In genomic region chr11:113549061-113549460, GRCh38 we compare ENCODE assay signal across 33 cellular contexts.
"Had no signal": no experiment of that assay in that cellular context is flagged by ENCODE, and none has a peak within 500 bp of the region (broad histone marks: within the 10 kb centered on the region; RNA-seq: fewer than 3 reads in every experiment).

No MANE protein-coding gene starts in this region.

- H3K4me3 ChIP-seq: adrenal gland, heart left ventricle had no signal

- ATAC-seq: activated CD4-positive, CD25-positive, alpha-beta regulatory T cell treated with anti-CD3 and anti-CD28 coated beads, Interleukin-2, amount 50 U/mL, for 24 hours; activated CD8-positive, alpha-beta T cell treated with anti-CD3 and anti-CD28 coated beads for 36 hours; activated naive CD8-positive, alpha-beta T cell treated with anti-CD3 and anti-CD28 coated beads, Interleukin-2, amount 50 U/mL, for 24 hours; activated T-cell treated with anti-CD3 and anti-CD28 coated beads, Interleukin-2, amount 50 U/mL, for 4 hours; activated T-helper 17 cell treated with anti-CD3 and anti-CD28 coated beads, Interleukin-2, amount 50 U/mL, for 72 hours; effector memory CD8-positive, alpha-beta T cell; esophagus mucosa; T-cell had no signal

- FAIRE-seq: colon, frontal cortex had no signal

- H3K4me1 Mint-ChIP-seq: activated B cell treated with CpG ODN at 0.5 μM for 24 hours; activated naive CD4-positive, alpha-beta T cell treated with anti-CD3 and anti-CD28 coated beads, Interleukin-2, amount 50 U/mL, for 24 hours; activated naive CD8-positive, alpha-beta T cell treated with anti-CD3 and anti-CD28 coated beads for 36 hours; activated naive CD8-positive, alpha-beta T cell treated with anti-CD3 and anti-CD28 coated beads, Interleukin-2, amount 50 U/mL, for 24 hours; activated T-helper 17 cell treated with anti-CD3 and anti-CD28 coated beads, Interleukin-2, amount 50 U/mL, for 72 hours; T-cell had no signal

- H3K27me3 ChIP-seq: adrenal gland had no signal

- H3K27ac ChIP-seq: adrenal gland, heart left ventricle, WERI-Rb-1 had no signal

- H3K27ac Mint-ChIP-seq: activated B cell treated with CpG ODN at 0.5 μM for 24 hours; activated CD8-positive, alpha-beta T cell treated with anti-CD3 and anti-CD28 coated beads for 36 hours; activated naive CD4-positive, alpha-beta T cell treated with anti-CD3 and anti-CD28 coated beads for 36 hours; activated naive CD4-positive, alpha-beta T cell treated with anti-CD3 and anti-CD28 coated beads, Interleukin-2, amount 50 U/mL, for 24 hours; activated naive CD8-positive, alpha-beta T cell treated with anti-CD3 and anti-CD28 coated beads for 36 hours; activated naive CD8-positive, alpha-beta T cell treated with anti-CD3 and anti-CD28 coated beads, Interleukin-2, amount 50 U/mL, for 24 hours; activated T-helper 17 cell treated with anti-CD3 and anti-CD28 coated beads, Interleukin-2, amount 50 U/mL, for 72 hours; effector memory CD8-positive, alpha-beta T cell; T-cell; T-helper 1 cell treated with Interleukin-12 subunit alpha and Interleukin-12 subunit beta and Interleukin-4 antibody, amounts not matched to agents 30 μg/mL and 1 μg/mL, for 36 hours; T-helper 2 cell treated with Interferon-gamma antibody and Interleukin-4, amounts not matched to agents 5 μg/mL and 100 μg/mL, for 36 hours had no signal

- H3K36me3 Mint-ChIP-seq: activated naive CD4-positive, alpha-beta T cell treated with anti-CD3 and anti-CD28 coated beads, Interleukin-2, amount 50 U/mL, for 24 hours; activated naive CD8-positive, alpha-beta T cell treated with anti-CD3 and anti-CD28 coated beads for 36 hours; brain; T-cell had no signal

- H3K4me3 Mint-ChIP-seq: activated B cell treated with CpG ODN at 0.5 μM for 24 hours; activated CD8-positive, alpha-beta T cell treated with anti-CD3 and anti-CD28 coated beads for 36 hours; activated naive CD4-positive, alpha-beta T cell treated with anti-CD3 and anti-CD28 coated beads for 36 hours; activated naive CD4-positive, alpha-beta T cell treated with anti-CD3 and anti-CD28 coated beads, Interleukin-2, amount 50 U/mL, for 24 hours; activated naive CD8-positive, alpha-beta T cell treated with anti-CD3 and anti-CD28 coated beads for 36 hours; activated naive CD8-positive, alpha-beta T cell treated with anti-CD3 and anti-CD28 coated beads, Interleukin-2, amount 50 U/mL, for 24 hours; activated T-cell treated with anti-CD3 and anti-CD28 coated beads, Interleukin-2, amount 50 U/mL, for 4 hours; activated T-helper 17 cell treated with anti-CD3 and anti-CD28 coated beads, Interleukin-2, amount 50 U/mL, for 72 hours; brain; effector memory CD8-positive, alpha-beta T cell; T-cell; T-helper 1 cell treated with Interleukin-12 subunit alpha and Interleukin-12 subunit beta and Interleukin-4 antibody, amounts not matched to agents 30 μg/mL and 1 μg/mL, for 36 hours; T-helper 2 cell treated with Interferon-gamma antibody and Interleukin-4, amounts not matched to agents 5 μg/mL and 100 μg/mL, for 36 hours had no signal

- H3K4me1 ChIP-seq: adrenal gland, heart left ventricle had no signal

- DNase-seq: activated B cell treated with CpG ODN at 0.5 μM for 24 hours; activated CD4-positive, alpha-beta T cell treated with anti-CD3 and anti-CD28 coated beads for 48 hours; activated CD4-positive, alpha-beta T cell treated with anti-CD3 and anti-CD28 coated beads, Interleukin-2, amount 50 U/mL, for 1 hour; activated CD4-positive, alpha-beta T cell treated with anti-CD3 and anti-CD28 coated beads, Interleukin-2, amount 50 U/mL, for 48 hours; activated CD8-positive, alpha-beta memory T cell treated with anti-CD3 and anti-CD28 coated beads for 24 hours; activated CD8-positive, alpha-beta T cell treated with anti-CD3 and anti-CD28 coated beads for 36 hours; activated effector memory CD4-positive, alpha-beta T cell treated with anti-CD3 and anti-CD28 coated beads, Interleukin-2, amount 50 U/mL, for 16 hours; activated naive CD4-positive, alpha-beta T cell treated with anti-CD3 and anti-CD28 coated beads for 36 hours; activated naive CD8-positive, alpha-beta T cell treated with anti-CD3 and anti-CD28 coated beads for 36 hours; activated naive CD8-positive, alpha-beta T cell treated with anti-CD3 and anti-CD28 coated beads, Interleukin-2, amount 50 U/mL, for 24 hours; activated T-cell treated with anti-CD3 and anti-CD28 coated beads, Interleukin-2, amount 50 U/mL, for 4 hours; adrenal gland; aorta; caudate nucleus; cortex of kidney; dermis blood vessel endothelial cell; effector CD4-positive, alpha-beta T cell; effector memory CD8-positive, alpha-beta T cell; foreskin fibroblast; glutamatergic neuron; heart left ventricle; T-cell; T1000; WERI-Rb-1 had no signal

- H3K9me3 ChIP-seq: adrenal gland, heart left ventricle had no signal

- H3K9me3 Mint-ChIP-seq: activated B cell treated with CpG ODN at 0.5 μM for 24 hours; activated CD8-positive, alpha-beta T cell treated with anti-CD3 and anti-CD28 coated beads for 36 hours; activated naive CD4-positive, alpha-beta T cell treated with anti-CD3 and anti-CD28 coated beads for 36 hours; activated naive CD4-positive, alpha-beta T cell treated with anti-CD3 and anti-CD28 coated beads, Interleukin-2, amount 50 U/mL, for 24 hours; activated naive CD8-positive, alpha-beta T cell treated with anti-CD3 and anti-CD28 coated beads for 36 hours; activated naive CD8-positive, alpha-beta T cell treated with anti-CD3 and anti-CD28 coated beads, Interleukin-2, amount 50 U/mL, for 24 hours; activated T-cell treated with anti-CD3 and anti-CD28 coated beads, Interleukin-2, amount 50 U/mL, for 4 hours; activated T-helper 17 cell treated with anti-CD3 and anti-CD28 coated beads, Interleukin-2, amount 50 U/mL, for 72 hours; brain; effector memory CD8-positive, alpha-beta T cell; T-cell; T-helper 1 cell treated with Interleukin-12 subunit alpha and Interleukin-12 subunit beta and Interleukin-4 antibody, amounts not matched to agents 30 μg/mL and 1 μg/mL, for 36 hours; T-helper 2 cell treated with Interferon-gamma antibody and Interleukin-4, amounts not matched to agents 5 μg/mL and 100 μg/mL, for 36 hours had no signal

- H3K36me3 ChIP-seq: adrenal gland, heart left ventricle, WERI-Rb-1 had no signal
